In genomic region chr12:132484183-132484890, GRCh38 we compare ENCODE assay signal across 19 cellular contexts.
"Had no signal": no experiment of that assay in that cellular context is flagged by ENCODE, and none has a peak within 500 bp of the region (broad histone marks: within the 10 kb centered on the region; RNA-seq: fewer than 3 reads in every experiment).

No MANE protein-coding gene starts in this region.

- ATAC-seq: heart left ventricle; left lung; lower lobe of right lung; natural killer cell; right lobe of liver; stimulated activated effector memory CD8-positive, alpha-beta T cell treated with anti-CD3 and anti-CD28 coated beads, Interleukin-12 subunit alpha, Interleukin-12 subunit beta, amount 100 ng/mL, for 72 hours; stimulated activated naive CD8-positive, alpha-beta T cell treated with anti-CD3 and anti-CD28 coated beads, Interleukin-15, Interleukin-2, amounts not matched to agents 100 U/mL and 50 U/mL, for 24 hours had no signal

- H3K36me3 Mint-ChIP-seq: memory B cell, mesothelial cell of epicardium, natural killer cell, type B pancreatic cell had no signal

- H3K27ac Mint-ChIP-seq: memory B cell; mesothelial cell of epicardium; natural killer cell; stimulated activated effector memory CD8-positive, alpha-beta T cell treated with anti-CD3 and anti-CD28 coated beads, Interleukin-12 subunit alpha, Interleukin-12 subunit beta, amount 100 ng/mL, for 72 hours; type B pancreatic cell had no signal

- H3K4me3 Mint-ChIP-seq: memory B cell; mesothelial cell of epicardium; natural killer cell; neural crest cell; stimulated activated effector memory CD8-positive, alpha-beta T cell treated with anti-CD3 and anti-CD28 coated beads, Interleukin-12 subunit alpha, Interleukin-12 subunit beta, amount 100 ng/mL, for 72 hours; type B pancreatic cell had no signal

- DNase-seq: dorsolateral prefrontal cortex; effector CD8-positive, alpha-beta T cell; foreskin melanocyte; hippocampal formation; lower lobe of right lung; natural killer cell; nucleus accumbens; stimulated activated CD4-positive, alpha-beta T cell treated with anti-CD3 and anti-CD28 coated beads, Interleukin-4, amount 100 ng/mL, for 1 hour; stimulated activated CD8-positive, alpha-beta memory T cell treated with anti-CD3 and anti-CD28 coated beads, Interleukin-4, amount 100 ng/mL, for 48 hours; stimulated activated naive CD8-positive, alpha-beta T cell treated with anti-CD3 and anti-CD28 coated beads, Interleukin-15, Interleukin-2, amounts not matched to agents 100 U/mL and 50 U/mL, for 24 hours; thyroid gland had no signal

- H3K27me3 Mint-ChIP-seq: memory B cell had no signal

- H3K9me3 Mint-ChIP-seq: memory B cell; mesothelial cell of epicardium; natural killer cell; neural crest cell; stimulated activated effector memory CD8-positive, alpha-beta T cell treated with anti-CD3 and anti-CD28 coated beads, Interleukin-12 subunit alpha, Interleukin-12 subunit beta, amount 100 ng/mL, for 72 hours; type B pancreatic cell had no signal
